8 cellular contexts compared by ENCODE assay signal in genomic region chr1:205569411-205570172, GRCh38.
A peak's percentile ranks its signal among the peaks of the same experiment; 100 is the strongest.
DNase-seq lines count a peak whose midpoint lies in the region; TF ChIP-seq lines count a peak whose summit lies in the region.
"Had no signal": no experiment of that assay in that cellular context is flagged by ENCODE, and none has a peak within 500 bp of the region (broad histone marks: within the 10 kb centered on the region; RNA-seq: fewer than 3 reads in every experiment).

No MANE protein-coding gene starts in this region.

- H3K4ac ChIP-seq in H9 (ENCODE audit: low read depth, low read length) = no peak overlapping the region

- H3K9ac ChIP-seq in H9 (ENCODE audit: extremely low read depth, insufficient read length, low read length) = no peak overlapping the region

- no CpG with 5 or more reads among the region's 22 CpGs for WGBS in H9 (ENCODE audit: extremely low coverage, insufficient read length, low lambda C conversion rate)
- 11 to 27% methylated on average over 22 of the region's 22 CpGs for WGBS in sigmoid colon, 2 donors

- H3K9me3 ChIP-seq in H9 (ENCODE audit: control insufficient read depth, low read depth, low read length) (no peaks in the 10 kb centered on the region), WERI-Rb-1 (ENCODE audit: severe bottlenecking) (peaks cover 9% of the 10 kb centered on the region), sigmoid colon (no peaks in the 10 kb centered on the region)

- H2AK5ac ChIP-seq in H9 (ENCODE audit: insufficient read length, low read length) = no peak overlapping the region

- H3K18ac ChIP-seq in H9 (ENCODE audit: insufficient read length, low read depth, low read length) = no peak overlapping the region

- no peak for DNase-seq in H9
- DNase-seq in WERI-Rb-1 = peak; percentile 33
- peak; percentile 61 for DNase-seq in islet precursor cell
- DNase-seq in sigmoid colon = peak; percentile 59
- no peak for DNase-seq in NCI-H1436 treated with DMSO at 0.1 percent for 48 hours (lab: John Stamatoyannopoulos, UW)
- DNase-seq in SW 1271 (lab: John Stamatoyannopoulos, UW) = no peak
- no peak for DNase-seq in MV-4-11 (lab: John Stamatoyannopoulos, UW)

- no peak overlapping the region for H3K14ac ChIP-seq in H9 (ENCODE audit: insufficient read depth, low read length)

- no peak overlapping the region for H2BK120ac ChIP-seq in H9 (ENCODE audit: low read depth, low read length, poor library complexity, severe bottlenecking)

- H3K27ac Mint-ChIP-seq in H9 = no peak overlapping the region

- H3K4me1 Mint-ChIP-seq in H9 = peaks cover 17 to 24% of the 10 kb centered on the region in 2 experiments

- peaks cover 86% of the 10 kb centered on the region for H3K27me3 Mint-ChIP-seq in H9 (ENCODE audit: low read depth)

- H3K4me3 ChIP-seq in WERI-Rb-1 (ENCODE audit: low read depth, low read length) (no peak overlapping the region), sigmoid colon (peak overlapping the region in 3 of 4 donors; percentile 33 to 40 (median 38))

- no peak overlapping the region for H4K5ac ChIP-seq in H9 (ENCODE audit: insufficient read length, low read depth, low read length)

- peaks cover 3% of the 10 kb centered on the region for H3K23me2 ChIP-seq in H9 (ENCODE audit: insufficient read length, low read depth, low read length, poor library complexity, severe bottlenecking)

- no peak for TF ChIP-seq POLR2A in sigmoid colon (IDR thresholded peaks at IDR 0.05)

- no peak for TF ChIP-seq CTCF in H9 (conservative IDR thresholded peaks at IDR 0.05)
- TF ChIP-seq CTCF in WERI-Rb-1 (IDR thresholded peaks at IDR 0.05; ENCODE audit: low read depth, low read length) = no peak
- no peak for TF ChIP-seq CTCF in sigmoid colon (IDR thresholded peaks at IDR 0.05)

- H3K27me3 ChIP-seq in H9 (ENCODE audit: insufficient read depth, low read length) (peaks cover 21% of the 10 kb centered on the region; the same call in 1 of the 2 replicates), WERI-Rb-1 (ENCODE audit: insufficient read depth, low read depth, severe bottlenecking) (peaks cover 89% of the 10 kb centered on the region), sigmoid colon (peaks cover 19 to 49% (median 35%) of the 10 kb centered on the region in 3 donors)

- no peak overlapping the region for H2AFZ ChIP-seq in H9 (ENCODE audit: low read length)

- H3K36me3 ChIP-seq in WERI-Rb-1 = no peaks in the 10 kb centered on the region
- no peaks in the 10 kb centered on the region for H3K36me3 ChIP-seq in sigmoid colon

- H3K36me3 Mint-ChIP-seq in H9 (ENCODE audit: insufficient read depth in 1 of 3, low read depth in 3 of 3) = no peaks in the 10 kb centered on the region; a peak in 1 of 7 replicates

- no peak overlapping the region for H2BK12ac ChIP-seq in H9 (ENCODE audit: insufficient read length, low read depth, low read length)

- no peaks in the 10 kb centered on the region for H4K20me1 ChIP-seq in H9 (ENCODE audit: control insufficient read depth, insufficient read depth, insufficient read length)

- H2BK20ac ChIP-seq in H9 (ENCODE audit: low read depth, low read length, poor library complexity, severe bottlenecking) = no peak overlapping the region

- H3K4me1 ChIP-seq in H9 (ENCODE audit: insufficient read depth, low read length) (no peaks in the 10 kb centered on the region), sigmoid colon (peaks cover 0 to 15% (median 13%) of the 10 kb centered on the region in 4 donors)

- H3K79me1 ChIP-seq in H9 (ENCODE audit: insufficient read depth, low read depth, low read length, poor library complexity, severe bottlenecking) = no peaks in the 10 kb centered on the region

- TF ChIP-seq EP300 in sigmoid colon (IDR thresholded peaks at IDR 0.05) = no peak

- H4K8ac ChIP-seq in H9 (replicated peaks; ENCODE audit: insufficient read length, low read depth, low read length) = no peak overlapping the region

- peak overlapping the region; percentile 85 for H3K4me2 ChIP-seq in H9 (ENCODE audit: insufficient read depth, insufficient read length, low read length)

- no peak overlapping the region for H3K23ac ChIP-seq in H9 (ENCODE audit: insufficient read length, low read depth, low read length)

- H2BK15ac ChIP-seq in H9 (ENCODE audit: low read depth, low read length) = no peak overlapping the region

- H3K9me3 Mint-ChIP-seq in H9 = no peaks in the 10 kb centered on the region

- no peak overlapping the region for H2BK5ac ChIP-seq in H9 (ENCODE audit: insufficient read length, low read length)

- intact Hi-C loops in sigmoid colon (cut with DNase I) = no loop called here

- no peaks in the 10 kb centered on the region for H3K79me2 ChIP-seq in H9 (ENCODE audit: insufficient read depth, low read length)

- H3K4me3 Mint-ChIP-seq in H9 = peak overlapping the region; percentile 50 to 77

- H3T11ph ChIP-seq in H9 (ENCODE audit: low read length) = no peak overlapping the region

- H3K56ac ChIP-seq in H9 (ENCODE audit: insufficient read length, low read depth, low read length) = no peak overlapping the region

- no peak overlapping the region for H3K27ac ChIP-seq in H9 (ENCODE audit: insufficient read length, low read depth, low read length)
- no peak overlapping the region for H3K27ac ChIP-seq in WERI-Rb-1
- no peak overlapping the region for H3K27ac ChIP-seq in sigmoid colon
- H3K27ac ChIP-seq: epithelial cell of prostate had no signal

- no peak overlapping the region for H4K91ac ChIP-seq in H9 (ENCODE audit: insufficient read length, low read depth, low read length)

Comparison
In these comparisons a context has a peak if more than half of its experiments do, and no peak if none do; other contexts are left out.
1. DNase-seq: peak in WERI-Rb-1 (single experiment), islet precursor cell (single experiment) and sigmoid colon (single experiment); none in H9 (single experiment), NCI-H1436 treated with DMSO at 0.1 percent for 48 hours (single experiment), SW 1271 (0 of 2) and MV-4-11 (single experiment).